In the genomic region with DNA sequence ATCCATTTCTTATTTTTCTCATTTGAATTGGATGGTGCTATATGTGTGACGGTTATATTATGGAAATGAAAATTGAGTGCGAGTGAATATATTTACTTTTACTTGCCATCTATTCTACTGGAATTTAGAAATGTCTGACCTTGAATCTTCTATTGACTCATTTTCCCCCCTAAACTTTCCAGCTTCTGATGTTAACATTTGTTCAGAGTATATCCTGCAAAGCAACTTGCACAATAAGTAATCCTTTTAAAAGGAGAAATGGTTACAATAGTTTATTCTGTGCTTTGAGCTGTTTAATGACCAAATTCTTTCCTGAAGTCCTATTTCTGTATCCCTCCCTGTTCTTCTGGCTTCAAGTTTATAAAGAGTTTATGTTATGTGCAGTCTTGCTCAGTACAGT, we compare ENCODE assay signal across 22 cellular contexts.
"Had no signal": no experiment of that assay in that cellular context is flagged by ENCODE, and none has a peak within 500 bp of the region (broad histone marks: within the 10 kb centered on the region; RNA-seq: fewer than 3 reads in every experiment).

No MANE protein-coding gene starts in this region.

- H2AFZ ChIP-seq: neural progenitor cell, parathyroid adenoma had no signal

- H3K4me1 Mint-ChIP-seq: naive B cell had no signal

- H3K4me3 ChIP-seq: lung, neural progenitor cell, SJSA1, thoracic aorta, uterus had no signal

- H3K4me1 ChIP-seq: parathyroid adenoma, uterus had no signal

- H3K9me3 Mint-ChIP-seq: immature natural killer cell, neural progenitor cell had no signal

- H3K27me3 Mint-ChIP-seq: naive B cell had no signal

- H3K36me3 Mint-ChIP-seq: naive B cell had no signal

- H3K9ac ChIP-seq: neural progenitor cell, parathyroid adenoma had no signal

- H3K27me3 ChIP-seq: adrenal gland, neural progenitor cell, SJSA1, uterus had no signal

- H3K79me2 ChIP-seq: parathyroid adenoma had no signal

- H3K36me3 ChIP-seq: adrenal gland, neural progenitor cell, uterus had no signal

- DNase-seq: activated CD4-positive, alpha-beta T cell treated with anti-CD3 and anti-CD28 coated beads for 1 hour; activated CD4-positive, alpha-beta T cell treated with anti-CD3 and anti-CD28 coated beads, Interleukin-2, amount 50 U/mL, for 4 hours; activated effector memory CD4-positive, alpha-beta T cell treated with Interleukin-2 at 50 U/mL for 16 hours; activated naive CD4-positive, alpha-beta T cell treated with anti-CD3 and anti-CD28 coated beads, Interleukin-2, amount 50 U/mL, for 16 hours; activated T-cell treated with anti-CD3 and anti-CD28 coated beads for 4 hours; adrenal gland; glutamatergic neuron; immature natural killer cell; left colon; naive B cell; small intestine; stimulated activated CD4-positive, alpha-beta T cell treated with anti-CD3 and anti-CD28 coated beads, Interleukin-4, amount 100 ng/mL, for 4 hours; stimulated activated CD8-positive, alpha-beta memory T cell treated with anti-CD3 and anti-CD28 coated beads, Interleukin-4, amount 100 ng/mL, for 48 hours; stimulated activated naive CD8-positive, alpha-beta T cell treated with anti-CD3 and anti-CD28 coated beads, Interleukin-15, Interleukin-2, amounts not matched to agents 100 U/mL and 50 U/mL, for 24 hours; T-helper 9 cell; uterus had no signal

- H3K27ac ChIP-seq: neural progenitor cell, parathyroid adenoma, SJSA1, VCaP had no signal

- ATAC-seq: left colon; stimulated activated naive CD8-positive, alpha-beta T cell treated with anti-CD3 and anti-CD28 coated beads, Interleukin-15, Interleukin-2, amounts not matched to agents 100 U/mL and 50 U/mL, for 24 hours had no signal

- H3K9me3 ChIP-seq: adrenal gland, SJSA1, thoracic aorta, uterus had no signal

- H3K27ac Mint-ChIP-seq: naive B cell, neural progenitor cell had no signal

- H3K4me2 ChIP-seq: neural progenitor cell had no signal

- H3K4me3 Mint-ChIP-seq: naive B cell, neural progenitor cell had no signal
